Comparison of ENCODE assay signal across 18 cellular contexts in the genomic region with DNA sequence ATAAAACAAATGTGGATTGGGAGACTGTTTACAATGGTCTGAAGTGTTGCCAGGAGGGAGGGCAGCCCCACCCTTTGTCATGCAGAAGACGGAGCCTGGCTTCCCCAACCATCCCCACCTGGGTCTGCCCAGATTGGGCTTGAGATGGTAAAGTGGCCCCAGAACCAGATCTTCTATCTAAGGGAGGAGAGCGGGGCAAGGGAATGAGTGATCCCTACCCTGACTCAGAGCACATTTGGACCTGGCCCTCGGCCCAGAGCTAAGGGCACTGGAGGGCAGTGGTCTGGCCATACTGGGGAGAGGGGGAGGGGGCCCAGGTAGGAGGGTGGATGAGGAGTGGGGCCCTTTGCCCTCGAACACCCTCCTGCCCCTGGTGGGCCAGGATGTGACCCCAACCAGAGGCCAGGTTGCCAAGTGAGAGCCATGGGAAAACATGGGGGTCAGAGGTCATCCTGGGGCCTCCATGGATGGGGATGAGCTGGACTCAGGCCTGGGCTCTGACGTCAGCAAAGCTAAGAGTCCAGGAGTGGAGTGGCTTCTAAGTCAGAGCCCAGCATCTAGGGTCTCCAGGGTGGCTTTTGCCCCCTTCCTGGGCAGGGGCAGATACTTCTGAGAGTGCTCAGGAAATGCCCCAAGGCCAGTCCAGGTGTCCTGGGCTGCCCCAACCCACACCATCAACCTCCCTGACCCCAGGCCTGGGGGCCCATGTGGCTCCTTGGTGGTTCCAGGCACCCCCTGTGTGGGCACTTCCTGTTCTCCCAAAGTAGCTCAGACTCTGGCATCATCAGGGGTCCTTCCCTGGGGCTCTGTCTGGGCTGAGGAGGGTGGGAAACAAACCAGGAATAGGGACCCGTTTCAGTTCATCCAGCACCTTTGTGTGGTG. TPM values are rescaled to one million over a fixed set of nuclear protein-coding genes. Genes with fewer than 3 reads are reported as not detected.
A peak's percentile ranks its signal among the peaks of the same experiment; 100 is the strongest.
DNase-seq lines count a peak whose midpoint lies in the region; ATAC-seq and FAIRE-seq lines count a peak whose summit lies in the region.
"Had no signal": no experiment of that assay in that cellular context is flagged by ENCODE, and none has a peak within 500 bp of the region (broad histone marks: within the 10 kb centered on the region; RNA-seq: fewer than 3 reads in every experiment).

No MANE protein-coding gene starts in this region.

- intact Hi-C loops in left cardiac atrium (cut with DNase I): no loop called here

- no peaks in the 10 kb centered on the region for H3K36me3 Mint-ChIP-seq in T-helper 2 cell treated with Interferon-gamma antibody and Interleukin-4, amounts not matched to agents 5 μg/mL and 100 μg/mL, for 36 hours (ENCODE audit: low read depth)
- H3K36me3 Mint-ChIP-seq: activated CD4-positive, alpha-beta memory T cell treated with anti-CD3 and anti-CD28 coated beads for 36 hours; CD8-positive, alpha-beta T cell; IgD-negative memory B cell; type B pancreatic cell had no signal

- H3K36me3 ChIP-seq in small intestine (ENCODE audit: control insufficient read depth in 2 of 2, insufficient read depth in 2 of 2, low read length in 2 of 2): no peaks in the 10 kb centered on the region

- no peak for FAIRE-seq in small intestine (lab: Jason Lieb, UNC)

- H3K9me3 Mint-ChIP-seq in T-helper 2 cell treated with Interferon-gamma antibody and Interleukin-4, amounts not matched to agents 5 μg/mL and 100 μg/mL, for 36 hours: no peaks in the 10 kb centered on the region
- H3K9me3 Mint-ChIP-seq: activated CD4-positive, alpha-beta memory T cell treated with anti-CD3 and anti-CD28 coated beads for 36 hours; CD8-positive, alpha-beta T cell; IgD-negative memory B cell; type B pancreatic cell had no signal

- H3K4me3 Mint-ChIP-seq in T-helper 2 cell treated with Interferon-gamma antibody and Interleukin-4, amounts not matched to agents 5 μg/mL and 100 μg/mL, for 36 hours: peak overlapping the region; percentile 44
- H3K4me3 Mint-ChIP-seq: activated CD4-positive, alpha-beta memory T cell treated with anti-CD3 and anti-CD28 coated beads for 36 hours; CD8-positive, alpha-beta T cell; IgD-negative memory B cell; type B pancreatic cell had no signal

- H3K4me1 Mint-ChIP-seq in T-helper 2 cell treated with Interferon-gamma antibody and Interleukin-4, amounts not matched to agents 5 μg/mL and 100 μg/mL, for 36 hours (ENCODE audit: low read depth): peaks cover 4% of the 10 kb centered on the region

- no peak overlapping the region for H3K27ac ChIP-seq in small intestine (ENCODE audit: low read depth in 1 of 2, low read length in 1 of 2)

- H3K27ac Mint-ChIP-seq in T-helper 2 cell treated with Interferon-gamma antibody and Interleukin-4, amounts not matched to agents 5 μg/mL and 100 μg/mL, for 36 hours: no peak overlapping the region
- H3K27ac Mint-ChIP-seq: activated CD4-positive, alpha-beta memory T cell treated with anti-CD3 and anti-CD28 coated beads for 36 hours; type B pancreatic cell had no signal

- H3K27me3 Mint-ChIP-seq in T-helper 2 cell treated with Interferon-gamma antibody and Interleukin-4, amounts not matched to agents 5 μg/mL and 100 μg/mL, for 36 hours (ENCODE audit: low read depth): peaks cover 28% of the 10 kb centered on the region
- H3K27me3 Mint-ChIP-seq: activated CD4-positive, alpha-beta memory T cell treated with anti-CD3 and anti-CD28 coated beads for 36 hours had no signal

- H3K9me3 ChIP-seq in small intestine (ENCODE audit: control insufficient read depth, low read depth): no peaks in the 10 kb centered on the region

- peaks cover 0 to 5% of the 10 kb centered on the region in 2 donors for H3K4me1 ChIP-seq in small intestine (ENCODE audit: control insufficient read depth in 2 of 2, insufficient read depth in 1 of 2, low read depth in 1 of 2, low read length in 1 of 2)

- 18 to 54% (median 36%) methylated on average over 6 of the region's 6 CpGs for WGBS in small intestine, 3 donors

- peak; percentile 13 to 24 for ATAC-seq in left cardiac atrium
- ATAC-seq in GM18870 (IDR thresholded peaks at IDR 0.05; ENCODE audit: unreplicated experiment): no peak
- ATAC-seq: CD8-positive, alpha-beta T cell had no signal

- DNase-seq in T-helper 2 cell treated with Interferon-gamma antibody and Interleukin-4, amounts not matched to agents 5 μg/mL and 100 μg/mL, for 36 hours (ENCODE audit: low spot score): no peak
- no peak for DNase-seq in T-helper 2 cell
- DNase-seq in left cardiac atrium: no peak
- DNase-seq in small intestine: peak; percentile 11
- no peak for DNase-seq in stimulated activated CD4-positive, alpha-beta T cell treated with anti-CD3 and anti-CD28 coated beads, Interleukin-4, amount 100 ng/mL, for 4 hours
- DNase-seq: 8988T; activated CD4-positive, alpha-beta memory T cell treated with anti-CD3 and anti-CD28 coated beads for 36 hours; CD8-positive, alpha-beta T cell; effector CD8-positive, alpha-beta T cell; foreskin melanocyte; GF-D8; NCI-H1694 treated with DMSO at 0.1 percent for 48 hours; T-helper 9 cell had no signal

- H3K27me3 ChIP-seq in small intestine (ENCODE audit: control insufficient read depth in 2 of 2, insufficient read depth in 2 of 2, low read length in 2 of 2): no peaks in the 10 kb centered on the region

- no peak overlapping the region for H3K4me3 ChIP-seq in small intestine (ENCODE audit: low read depth in 1 of 2, low read length in 2 of 2)

RNA-seq across cellular contexts. Expression of a gene that starts 1.6 kb away (rescaled TPM):
- under 1 TPM in 1 of 2 donors, not detected in 1; 0.27 TPM for total RNA-seq in left cardiac atrium
- under 1 TPM in 1 of 3 donors, not detected in 2; 0.19 TPM for polyA plus RNA-seq in small intestine
- total RNA-seq: CD8-positive, alpha-beta T cell; kidney epithelial cell had no signal
- polyA plus RNA-seq: IgD-negative memory B cell had no signal

RNA-seq across cellular contexts. Expression of a gene that starts 8.4 kb away (rescaled TPM):
- total RNA-seq in left cardiac atrium: 10 to 100 TPM; 33.2 to 37.1 TPM
- polyA plus RNA-seq in small intestine: 10 to 100 TPM in 2 of 3 donors, 1 to 10 TPM in 1; 5.1 to 52.2 (median 17.9) TPM
- polyA plus RNA-seq: neural cell had no signal

RNA-seq across cellular contexts. Expression of a gene that starts 33.5 kb away (rescaled TPM):
- total RNA-seq in left cardiac atrium: 10 to 100 TPM; 58.0 to 58.8 TPM
- 10 to 100 TPM; 31.9 to 68.0 (median 32.9) TPM for polyA plus RNA-seq in small intestine

RNA-seq across cellular contexts. Expression of a gene that starts 50.4 kb away (rescaled TPM):
- 1 to 10 TPM in 1 of 2 donors, under 1 TPM in 1; 0.34 to 1.2 TPM for total RNA-seq in left cardiac atrium
- under 1 TPM in 1 of 3 donors, not detected in 2; 0.01 TPM for polyA plus RNA-seq in small intestine
- total RNA-seq: activated CD4-positive, alpha-beta memory T cell treated with anti-CD3 and anti-CD28 coated beads for 36 hours; CD8-positive, alpha-beta T cell; kidney epithelial cell had no signal
- polyA plus RNA-seq: neural cell had no signal
